1 cellular context compared by ENCODE assay signal in genomic region chr12:101743724-101744472, GRCh38.
A peak's percentile ranks its signal among the peaks of the same experiment; 100 is the strongest.
TF ChIP-seq lines count a peak whose summit lies in the region.

No MANE protein-coding gene starts in this region.

TF ChIP-seq in GM12878, 131 proteins besides CTCF, POLR2A, EP300 and RAD21 (continued from another document and continues in another):
- TF ChIP-seq MLLT1 (IDR thresholded peaks at IDR 0.05) (no peak), IRF4 (IDR thresholded peaks at IDR 0.05; ENCODE audit: low read depth, low read length) (no peak), SIX5 (IDR thresholded peaks at IDR 0.05; ENCODE audit: low read depth, low read length, severe bottlenecking) (no peak), CBX3 (IDR thresholded peaks at IDR 0.05; ENCODE audit: borderline replicate concordance, low read depth) (no peak), ELK1 (IDR thresholded peaks at IDR 0.05; ENCODE audit: low read depth, low read length) (no peak), SIN3A (IDR thresholded peaks at IDR 0.05; ENCODE audit: low read depth, low read length) (no peak), NFXL1 (IDR thresholded peaks at IDR 0.05; ENCODE audit: borderline replicate concordance) (no peak), BCL3 (IDR thresholded peaks at IDR 0.05; ENCODE audit: borderline replicate concordance, insufficient read depth, low read depth, low read length, poor library complexity, severe bottlenecking) (peak; percentile 10), CREB1 (IDR thresholded peaks at IDR 0.05; ENCODE audit: low read depth) (peak; percentile 80), ATF3 (IDR thresholded peaks at IDR 0.05; ENCODE audit: borderline replicate concordance, extremely low read depth, low read depth, low read length) (no peak), SREBF1 (IDR thresholded peaks at IDR 0.05; ENCODE audit: low read length) (peak; percentile 71), SP1 (IDR thresholded peaks at IDR 0.05; ENCODE audit: low read depth, low read length) (no peak), HDAC2 (IDR thresholded peaks at IDR 0.05) (no peak), NFIC (IDR thresholded peaks at IDR 0.05; ENCODE audit: low read depth, low read length) (peak; percentile 78; the same call in 1 of the 2 replicates), RELB (IDR thresholded peaks at IDR 0.05; ENCODE audit: low read depth) (0 out of 2 replicates have a peak, but pooled peaks have one; percentile 28), E2F8 (IDR thresholded peaks at IDR 0.05; ENCODE audit: low read depth, partially characterized antibody) (no peak), ATF2 (IDR thresholded peaks at IDR 0.05; ENCODE audit: low read length) (peak; percentile 79), RBBP5 (conservative IDR thresholded peaks at IDR 0.05) (no peak), PAX5 (IDR thresholded peaks at IDR 0.05; ENCODE audit: borderline replicate concordance, low read depth, low read length) (peak; percentile 76; the same call in 1 of the 2 replicates), YY1 (IDR thresholded peaks at IDR 0.05; ENCODE audit: low read depth, low read length) (0 out of 2 replicates have a peak, but pooled peaks have one; percentile 23), YBX1 (IDR thresholded peaks at IDR 0.05) (no peak), FOXK2 (IDR thresholded peaks at IDR 0.05) (0 out of 2 replicates have a peak, but pooled peaks have one; percentile 22), ZZZ3 (IDR thresholded peaks at IDR 0.05; ENCODE audit: control insufficient read depth, insufficient read length, low read depth) (no peak), BHLHE40 (IDR thresholded peaks at IDR 0.05; ENCODE audit: borderline replicate concordance in 1 of 2, low read depth in 2 of 2, low read length in 1 of 2) (peak; percentile 59 to 78; a peak in 2 of 4 replicates), ATF7 (IDR thresholded peaks at IDR 0.05; ENCODE audit: low read depth) (peak; percentile 74), ZNF622 (IDR thresholded peaks at IDR 0.05) (no peak), CHD2 (IDR thresholded peaks at IDR 0.05; ENCODE audit: borderline replicate concordance, low read depth, low read length) (peak; percentile 66; the same call in 1 of the 2 replicates), FOS (IDR thresholded peaks at IDR 0.05; ENCODE audit: borderline replicate concordance, extremely low read depth, insufficient read length) (no peak), CHD4 (IDR thresholded peaks at IDR 0.05) (no peak), SRF (IDR thresholded peaks at IDR 0.05; ENCODE audit: low read depth in 2 of 2, low read length in 2 of 2) (no peak), NKRF (conservative IDR thresholded peaks at IDR 0.05) (no peak), GABPA (IDR thresholded peaks at IDR 0.05; ENCODE audit: low read depth) (no peak), BCL11A (IDR thresholded peaks at IDR 0.05; ENCODE audit: low read depth, low read length) (peak; percentile 69), POLR2AphosphoS5 (IDR thresholded peaks at IDR 0.05; ENCODE audit: low read length) (peak; percentile 51; the same call in 1 of the 2 replicates), JUND (IDR thresholded peaks at IDR 0.05; ENCODE audit: low read depth, low read length) (no peak), KLF5 (IDR thresholded peaks at IDR 0.05; ENCODE audit: partially characterized antibody) (peak; percentile 40), MAX (IDR thresholded peaks at IDR 0.05; ENCODE audit: low read depth, low read length) (no peak), NFYA (IDR thresholded peaks at IDR 0.05; ENCODE audit: borderline replicate concordance, low read depth, low read length) (no peak), FOXM1 (IDR thresholded peaks at IDR 0.05; ENCODE audit: low read depth, low read length) (peak; percentile 81), IKZF2 (IDR thresholded peaks at IDR 0.05) (peak in 1 of 2 experiments; percentile 7; a peak in 2 of 4 replicates), CREM (IDR thresholded peaks at IDR 0.05; ENCODE audit: low read depth) (peak; percentile 85; the same call in 1 of the 2 replicates), ZNF207 (IDR thresholded peaks at IDR 0.05; ENCODE audit: borderline replicate concordance) (no peak), REST (IDR thresholded peaks at IDR 0.05; ENCODE audit: low read depth, low read length) (no peak), PKNOX1 (IDR thresholded peaks at IDR 0.05) (peak; percentile 52)
